Comparison of ENCODE assay signal across 9 cellular contexts in the genomic region with DNA sequence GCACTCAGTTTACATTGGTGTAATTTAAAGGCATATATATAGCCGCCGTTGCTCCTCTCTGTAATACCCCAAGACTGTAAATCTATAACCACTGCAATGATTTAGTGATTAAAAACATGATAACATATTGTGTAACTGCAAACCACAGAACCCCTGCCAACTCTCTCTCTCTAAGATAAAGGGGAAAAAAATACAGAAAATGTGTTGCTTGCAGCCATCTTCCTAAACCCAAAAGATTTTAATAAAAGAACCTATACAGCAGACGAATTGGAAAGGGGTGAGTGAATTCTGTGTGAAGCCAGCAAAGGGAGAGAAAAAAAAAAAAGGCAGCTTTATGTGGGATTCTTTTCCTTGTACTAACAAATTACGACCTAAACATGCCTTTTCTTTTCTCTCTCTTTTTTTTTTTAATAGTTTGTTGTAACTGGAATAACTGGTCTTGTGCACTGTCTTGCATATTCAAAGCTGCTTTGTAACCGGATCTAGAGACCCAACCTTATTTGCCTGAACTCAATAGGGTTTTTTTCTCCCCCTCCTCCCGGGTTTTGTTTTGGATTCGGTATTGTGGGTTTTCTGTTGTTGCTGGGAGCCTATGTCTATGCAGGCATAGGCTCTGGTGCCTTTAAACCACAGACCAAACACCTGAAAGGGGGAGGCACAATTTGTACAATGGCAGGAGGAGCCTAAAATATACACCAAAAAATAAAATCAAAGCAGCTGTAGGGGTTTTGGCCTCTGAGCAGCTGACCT. TPM values are rescaled to one million over a fixed set of nuclear protein-coding genes. Genes with fewer than 3 reads are reported as not detected.
DNase-seq lines count a peak whose midpoint lies in the region; ATAC-seq and TF ChIP-seq lines count a peak whose summit lies in the region.
"Had no signal": no experiment of that assay in that cellular context is flagged by ENCODE, and none has a peak within 500 bp of the region (broad histone marks: within the 10 kb centered on the region; RNA-seq: fewer than 3 reads in every experiment).

No MANE protein-coding gene starts in this region.

- no peaks in the 10 kb centered on the region for H3K36me3 ChIP-seq in duodenal mucosa (ENCODE audit: control insufficient read depth in 1 of 2, insufficient read depth in 2 of 2, low read length in 2 of 2)

- no peak overlapping the region for H3K27ac Mint-ChIP-seq in osteocyte (ENCODE audit: unreplicated experiment)
- H3K27ac Mint-ChIP-seq in activated CD8-positive, alpha-beta memory T cell treated with anti-CD3 and anti-CD28 coated beads, Interleukin-2, amount 10 ng/mL, durations not matched to agents 7 days and 5 days: no peak overlapping the region

- no peak for ATAC-seq in activated CD8-positive, alpha-beta memory T cell treated with anti-CD3 and anti-CD28 coated beads, Interleukin-2, amount 10 ng/mL, durations not matched to agents 7 days and 5 days

- H3K4me1 Mint-ChIP-seq in osteocyte (ENCODE audit: unreplicated experiment): peaks cover 14% of the 10 kb centered on the region
- peaks cover 10% of the 10 kb centered on the region for H3K4me1 Mint-ChIP-seq in activated CD8-positive, alpha-beta memory T cell treated with anti-CD3 and anti-CD28 coated beads, Interleukin-2, amount 10 ng/mL, durations not matched to agents 7 days and 5 days

- H3K27ac ChIP-seq in duodenal mucosa (ENCODE audit: low read depth, low read length): no peak overlapping the region

- H3K4me3 Mint-ChIP-seq in osteocyte (ENCODE audit: unreplicated experiment): peak overlapping the region; percentile 100
- no peak overlapping the region for H3K4me3 Mint-ChIP-seq in activated CD8-positive, alpha-beta memory T cell treated with anti-CD3 and anti-CD28 coated beads, Interleukin-2, amount 10 ng/mL, durations not matched to agents 7 days and 5 days

- H3K9ac ChIP-seq in duodenal mucosa (ENCODE audit: low read depth in 1 of 2, low read length in 2 of 2): peak overlapping the region; percentile 5 to 61

- H3K4me3 ChIP-seq in duodenal mucosa (ENCODE audit: low read depth in 1 of 2, low read length in 2 of 2): peak overlapping the region; percentile 38 to 64

- peaks cover 6% of the 10 kb centered on the region for H3K36me3 Mint-ChIP-seq in osteocyte (ENCODE audit: unreplicated experiment)
- H3K36me3 Mint-ChIP-seq in activated CD8-positive, alpha-beta memory T cell treated with anti-CD3 and anti-CD28 coated beads, Interleukin-2, amount 10 ng/mL, durations not matched to agents 7 days and 5 days: peaks cover 2% of the 10 kb centered on the region

- no peak for TF ChIP-seq CTCF in osteocyte (IDR thresholded peaks at IDR 0.05)

- H3K4me1 ChIP-seq in duodenal mucosa (ENCODE audit: control insufficient read depth in 1 of 2, insufficient read depth in 2 of 2, low read length in 2 of 2): peaks cover 44 to 47% of the 10 kb centered on the region in 2 donors

- no peak for TF ChIP-seq POLR2A in erythroblast (IDR thresholded peaks at IDR 0.05; ENCODE audit: low read length)

- no peaks in the 10 kb centered on the region for H3K9me3 ChIP-seq in duodenal mucosa (ENCODE audit: control insufficient read depth in 1 of 2, low read length in 2 of 2)

- CTCF ChIA-PET in activated CD8-positive, alpha-beta memory T cell treated with anti-CD3 and anti-CD28 coated beads, Interleukin-2, amount 10 ng/mL, durations not matched to agents 7 days and 5 days (lab: Charles Lee): no interaction called here

- H3K9me3 Mint-ChIP-seq in osteocyte (ENCODE audit: unreplicated experiment): no peaks in the 10 kb centered on the region
- H3K9me3 Mint-ChIP-seq in activated CD8-positive, alpha-beta memory T cell treated with anti-CD3 and anti-CD28 coated beads, Interleukin-2, amount 10 ng/mL, durations not matched to agents 7 days and 5 days (ENCODE audit: low read depth): no peaks in the 10 kb centered on the region

- H3K27me3 Mint-ChIP-seq in osteocyte (ENCODE audit: unreplicated experiment): no peaks in the 10 kb centered on the region
- peaks cover 12% of the 10 kb centered on the region for H3K27me3 Mint-ChIP-seq in activated CD8-positive, alpha-beta memory T cell treated with anti-CD3 and anti-CD28 coated beads, Interleukin-2, amount 10 ng/mL, durations not matched to agents 7 days and 5 days

- no peaks in the 10 kb centered on the region for H3K27me3 ChIP-seq in duodenal mucosa (ENCODE audit: control insufficient read depth in 1 of 2, insufficient read depth in 2 of 2, low read length in 2 of 2)

- DNase-seq in EL: peak; percentile 62
- DNase-seq in NCI-H526 (lab: John Stamatoyannopoulos, UW): peak; percentile 96 to 98
- no peak for DNase-seq in osteocyte (ENCODE audit: extremely low spot score, unreplicated experiment)
- DNase-seq in erythroblast (lab: John Stamatoyannopoulos, UW): no peak
- no peak for DNase-seq in activated CD8-positive, alpha-beta memory T cell treated with anti-CD3 and anti-CD28 coated beads, Interleukin-2, amount 10 ng/mL, durations not matched to agents 7 days and 5 days
- DNase-seq in NCI-H1694 treated with DMSO at 0.1 percent for 48 hours (lab: John Stamatoyannopoulos, UW): no peak
- DNase-seq in RPMI8226: no peak
- DNase-seq: stimulated activated naive CD4-positive, alpha-beta T cell treated with Interleukin-2 at 50 U/mL for 16 hours had no signal

RNA-seq across cellular contexts. Expression of gene ZFHX3, which starts 7.0 kb away (rescaled TPM):
- 89.1 and 97.0 TPM in 2 replicates for total RNA-seq in osteocyte
- total RNA-seq in activated CD8-positive, alpha-beta memory T cell treated with anti-CD3 and anti-CD28 coated beads, Interleukin-2, amount 10 ng/mL, durations not matched to agents 7 days and 5 days: 1 to 10 TPM in 1 of 2 experiments, under 1 TPM in 1; 0.32 to 1.9 TPM

Comparison
In these comparisons a context has a peak if more than half of its experiments do, and no peak if none do; other contexts are left out.
1. DNase-seq: peak in EL (single experiment) and NCI-H526 (2 of 2); none in osteocyte (single experiment), erythroblast (0 of 2), activated CD8-positive, alpha-beta memory T cell treated with anti-CD3 and anti-CD28 coated beads, Interleukin-2, amount 10 ng/mL, durations not matched to agents 7 days and 5 days (single experiment), NCI-H1694 treated with DMSO at 0.1 percent for 48 hours (single experiment) and RPMI8226 (single experiment).
2. RNA of gene ZFHX3, which starts 7.0 kb away (total RNA-seq): 89.1 to 97.0 TPM in osteocyte; 0.32 to 1.9 TPM in activated CD8-positive, alpha-beta memory T cell treated with anti-CD3 and anti-CD28 coated beads, Interleukin-2, amount 10 ng/mL, durations not matched to agents 7 days and 5 days; every median in the first group is over 10 times any median in the second.